8 cellular contexts compared by ENCODE assay signal in the genomic region with DNA sequence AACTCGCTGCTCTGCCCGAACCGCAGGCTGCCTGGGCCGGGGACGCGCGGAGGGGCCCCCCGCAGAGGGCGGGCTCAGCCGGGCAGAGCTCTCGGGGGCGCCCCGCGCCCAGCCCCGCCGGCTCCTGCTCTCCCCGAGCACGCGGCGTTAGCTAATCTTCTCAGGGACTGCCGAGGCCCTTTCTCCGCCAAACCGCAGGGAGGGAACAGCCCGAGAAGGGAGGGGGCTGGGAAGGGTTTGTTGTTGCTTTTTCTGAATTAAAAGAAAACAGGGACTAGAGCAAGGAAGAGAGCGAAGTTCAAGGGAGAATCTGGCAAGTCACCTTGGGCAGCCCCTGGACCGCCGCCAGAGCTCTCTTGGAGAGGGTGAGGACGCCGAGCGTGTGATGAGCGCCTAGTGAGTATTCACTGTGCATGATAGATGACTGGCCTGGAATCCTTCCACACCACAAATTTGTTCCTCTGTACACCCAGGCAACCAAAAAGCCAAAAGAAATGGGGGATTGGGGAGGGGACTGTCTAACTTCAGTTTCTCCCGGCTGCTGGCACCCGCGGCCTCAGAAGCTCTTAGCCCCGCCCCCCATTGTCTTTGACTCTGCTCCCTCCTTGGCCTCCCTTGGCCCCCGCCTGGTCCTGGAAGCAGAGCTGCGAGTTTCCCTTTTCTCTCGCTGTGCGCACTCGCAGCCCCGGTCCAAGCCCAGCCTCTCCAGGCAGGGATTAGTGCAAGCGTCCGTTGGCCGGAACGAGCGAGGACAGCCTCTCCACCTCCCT. TPM values are rescaled to one million over a fixed set of nuclear protein-coding genes. Genes with fewer than 3 reads are reported as not detected.
DNase-seq lines count a peak whose midpoint lies in the region; ATAC-seq and TF ChIP-seq lines count a peak whose summit lies in the region.

No MANE protein-coding gene starts in this region.

- peaks cover 11% of the 10 kb centered on the region for H3K4me1 Mint-ChIP-seq in T-helper 1 cell treated with Interleukin-12 subunit alpha and Interleukin-12 subunit beta and Interleukin-4 antibody, amounts not matched to agents 30 μg/mL and 1 μg/mL, for 36 hours (ENCODE audit: low read depth)

- no peaks in the 10 kb centered on the region for H3K36me3 ChIP-seq in esophagus squamous epithelium
- H3K36me3 ChIP-seq in mucosa of rectum (ENCODE audit: control insufficient read depth in 2 of 2, insufficient read depth in 2 of 2, low read length in 2 of 2) = no peaks in the 10 kb centered on the region
- H3K36me3 ChIP-seq in suprapubic skin = no peaks in the 10 kb centered on the region

- H3K9me3 ChIP-seq in esophagus squamous epithelium (no peaks in the 10 kb centered on the region), mucosa of rectum (ENCODE audit: control insufficient read depth in 2 of 2, low read length in 2 of 2) (no peaks in the 10 kb centered on the region), suprapubic skin (no peaks in the 10 kb centered on the region)

- TF ChIP-seq EP300 in suprapubic skin (IDR thresholded peaks at IDR 0.05) = no peak

- 0 to 1% methylated on average over 20 to 22 of the region's 46 CpGs for WGBS in esophagus squamous epithelium, 2 donors
- 1% methylated on average over 33 of the region's 46 CpGs for WGBS in suprapubic skin

- H3K4me1 ChIP-seq in esophagus squamous epithelium (peaks cover 6 to 17% (median 11%) of the 10 kb centered on the region in 3 donors), mucosa of rectum (ENCODE audit: control insufficient read depth in 2 of 2, insufficient read depth in 2 of 2, low read length in 2 of 2) (peaks cover 7 to 13% of the 10 kb centered on the region in 2 donors), suprapubic skin (peaks cover 27% of the 10 kb centered on the region)

- H3K9me3 Mint-ChIP-seq in T-helper 1 cell treated with Interleukin-12 subunit alpha and Interleukin-12 subunit beta and Interleukin-4 antibody, amounts not matched to agents 30 μg/mL and 1 μg/mL, for 36 hours = no peaks in the 10 kb centered on the region

- H3K27me3 ChIP-seq in esophagus squamous epithelium (peaks cover 0 to 45% (median 0%) of the 10 kb centered on the region in 4 donors), mucosa of rectum (ENCODE audit: control insufficient read depth in 2 of 2, insufficient read depth in 2 of 2, low read length in 2 of 2) (peaks cover 0 to 3% of the 10 kb centered on the region in 2 donors), suprapubic skin (no peaks in the 10 kb centered on the region)

- H3K4me3 ChIP-seq in esophagus squamous epithelium (peak overlapping the region; percentile 11 to 67 (median 40)), mucosa of rectum (ENCODE audit: low read length in 2 of 2) (peak overlapping the region; percentile 43 to 61), suprapubic skin (peak overlapping the region; percentile 44)

- no peaks in the 10 kb centered on the region for H3K36me3 Mint-ChIP-seq in T-helper 1 cell treated with Interleukin-12 subunit alpha and Interleukin-12 subunit beta and Interleukin-4 antibody, amounts not matched to agents 30 μg/mL and 1 μg/mL, for 36 hours (ENCODE audit: low read depth)

- intact Hi-C loops in esophagus squamous epithelium (cut with DNase I) = no loop called here

- H3K27ac Mint-ChIP-seq in T-helper 1 cell treated with Interleukin-12 subunit alpha and Interleukin-12 subunit beta and Interleukin-4 antibody, amounts not matched to agents 30 μg/mL and 1 μg/mL, for 36 hours = no peak overlapping the region

- TF ChIP-seq POLR2A in esophagus squamous epithelium (IDR thresholded peaks at IDR 0.05) = no peak
- TF ChIP-seq POLR2A in suprapubic skin (IDR thresholded peaks at IDR 0.05) = no peak

- TF ChIP-seq CTCF in esophagus squamous epithelium (IDR thresholded peaks at IDR 0.05) = no peak
- no peak for TF ChIP-seq CTCF in suprapubic skin (IDR thresholded peaks at IDR 0.05)

- DNase-seq in T-helper 1 cell (no peak), M059J (ENCODE audit: low read depth) (peak; percentile 95), esophagus squamous epithelium (lab: John Stamatoyannopoulos, UW) (no peak), suprapubic skin (ENCODE audit: low spot score in 2 of 2) (peak; percentile 92 to 94)
- DNase-seq in activated CD8-positive, alpha-beta memory T cell treated with anti-CD3 and anti-CD28 coated beads, Interleukin-2, amount 50 U/mL, for 48 hours = peak; percentile 65

- peaks cover 82% of the 10 kb centered on the region for H3K27me3 Mint-ChIP-seq in T-helper 1 cell treated with Interleukin-12 subunit alpha and Interleukin-12 subunit beta and Interleukin-4 antibody, amounts not matched to agents 30 μg/mL and 1 μg/mL, for 36 hours (ENCODE audit: low read depth)

- H3K27ac ChIP-seq in esophagus squamous epithelium (peak overlapping the region; percentile 72 to 92 (median 80)), mucosa of rectum (ENCODE audit: low read depth in 2 of 2, low read length in 2 of 2) (peak overlapping the region; percentile 60 to 63), suprapubic skin (peak overlapping the region; percentile 85)

- H3K4me3 Mint-ChIP-seq in T-helper 1 cell treated with Interleukin-12 subunit alpha and Interleukin-12 subunit beta and Interleukin-4 antibody, amounts not matched to agents 30 μg/mL and 1 μg/mL, for 36 hours = peak overlapping the region; percentile 16

- H3K9ac ChIP-seq in mucosa of rectum (ENCODE audit: low read depth in 1 of 2, low read length in 2 of 2) = peak overlapping the region; percentile 5 to 35

- no peak for ATAC-seq in HG03039 (IDR thresholded peaks at IDR 0.05; ENCODE audit: unreplicated experiment)

RNA-seq across cellular contexts. Expression of a gene that starts 19.7 kb away (rescaled TPM):
- not detected in 2 replicates for total RNA-seq in M059J (2014; rRNA removed; shearing (Covaris generic))
- total RNA-seq in esophagus squamous epithelium (under 1 TPM in 3 of 4 donors, not detected in 1; 0.18 to 0.67 (median 0.38) TPM), suprapubic skin (under 1 TPM in 1 of 4 donors, not detected in 3; 0.44 TPM)

Comparison
In these comparisons a context has a peak if more than half of its experiments do, and no peak if none do; other contexts are left out.
1. DNase-seq: peak in M059J (single experiment), activated CD8-positive, alpha-beta memory T cell treated with anti-CD3 and anti-CD28 coated beads, Interleukin-2, amount 50 U/mL, for 48 hours (single experiment) and suprapubic skin (2 of 2); none in T-helper 1 cell (0 of 5) and esophagus squamous epithelium (single experiment).
2. Peak in every context shown above with its lines, with median percentiles within 50 percentile points of each other: H3K27ac ChIP-seq and H3K4me3 ChIP-seq.